ENCODE assay signal across 9 cellular contexts in genomic region chr2:17813015-17813741, GRCh38. TPM values are rescaled to one million over a fixed set of nuclear protein-coding genes. Genes with fewer than 3 reads are reported as not detected.
DNase-seq lines count a peak whose midpoint lies in the region; ATAC-seq and TF ChIP-seq lines count a peak whose summit lies in the region.
"Had no signal": no experiment of that assay in that cellular context is flagged by ENCODE, and none has a peak within 500 bp of the region (broad histone marks: within the 10 kb centered on the region; RNA-seq: fewer than 3 reads in every experiment).

No MANE protein-coding gene starts in this region.

- no peaks in the 10 kb centered on the region for H3F3A ChIP-seq in neural progenitor cell (ENCODE audit: low read depth)

- peak overlapping the region; percentile 94 for H3K27ac Mint-ChIP-seq in nephron progenitor cell
- no peak overlapping the region for H3K27ac Mint-ChIP-seq in neural progenitor cell

- TF ChIP-seq POLR2A in GM18505 (IDR thresholded peaks at IDR 0.05; ENCODE audit: borderline replicate concordance, extremely low read depth, insufficient read depth, insufficient read length), result peak; percentile 27

- no peak overlapping the region for H3K27ac ChIP-seq in neural progenitor cell

- no peaks in the 10 kb centered on the region for H3K36me3 ChIP-seq in neural progenitor cell

- peak; percentile 48 for ATAC-seq in GM18505 (IDR thresholded peaks at IDR 0.05; ENCODE audit: unreplicated experiment)
- ATAC-seq in HG02759 (IDR thresholded peaks at IDR 0.05; ENCODE audit: unreplicated experiment), result peak; percentile 52

- H3K4me3 Mint-ChIP-seq in nephron progenitor cell (no peak overlapping the region), neural progenitor cell (no peak overlapping the region)

- no peaks in the 10 kb centered on the region for H3K27me3 ChIP-seq in neural progenitor cell

- no peaks in the 10 kb centered on the region for H3K79me2 ChIP-seq in neural progenitor cell (ENCODE audit: low read depth)

- no peak for TF ChIP-seq CTCF in nephron progenitor cell (IDR thresholded peaks at IDR 0.05)
- TF ChIP-seq CTCF in neural progenitor cell (IDR thresholded peaks at IDR 0.05), result no peak

- H3K4me3 ChIP-seq in neural progenitor cell, result no peak overlapping the region

- H3K4me1 Mint-ChIP-seq in nephron progenitor cell (peaks cover 74% of the 10 kb centered on the region), neural progenitor cell (peaks cover 8% of the 10 kb centered on the region)

- DNase-seq in NOMO-1 treated with dmso at 0.1 percent for 144 hours (lab: John Stamatoyannopoulos, UW; ENCODE audit: unreplicated experiment), result peak; percentile 57
- DNase-seq in nephron progenitor cell, result no peak
- no peak for DNase-seq in iPS-NIHi7 (ENCODE audit: extremely low spot score)
- DNase-seq in midbrain (lab: John Stamatoyannopoulos, UW), result no peak
- DNase-seq in neural progenitor cell (ENCODE audit: low spot score), result no peak
- DNase-seq in NCI-H1105 (lab: John Stamatoyannopoulos, UW), result no peak

- H3K36me3 Mint-ChIP-seq in nephron progenitor cell (ENCODE audit: low read depth) (no peaks in the 10 kb centered on the region), neural progenitor cell (no peaks in the 10 kb centered on the region)

- H3K27me3 Mint-ChIP-seq in nephron progenitor cell (ENCODE audit: low read depth, poor library complexity) (peaks cover 3% of the 10 kb centered on the region), neural progenitor cell (ENCODE audit: insufficient read depth, low read depth) (peaks cover 2% of the 10 kb centered on the region)

- peaks cover 37% of the 10 kb centered on the region for H3K4me1 ChIP-seq in neural progenitor cell

- no peaks in the 10 kb centered on the region for H4K20me1 ChIP-seq in neural progenitor cell (ENCODE audit: low read depth)

- H3K9me3 Mint-ChIP-seq in nephron progenitor cell (no peaks in the 10 kb centered on the region), neural progenitor cell (no peaks in the 10 kb centered on the region)

- no peak overlapping the region for H2AFZ ChIP-seq in neural progenitor cell (replicated peaks)

- no peaks in the 10 kb centered on the region for H3K9me3 ChIP-seq in neural progenitor cell (ENCODE audit: low read depth)

- no peak overlapping the region for H3K4me2 ChIP-seq in neural progenitor cell

- H3K9ac ChIP-seq in neural progenitor cell, result no peak overlapping the region

RNA-seq across cellular contexts. Expression of gene MSGN1, which starts 3.1 kb away (rescaled TPM):
- total RNA-seq in neural progenitor cell (ENCODE audit: low replicate concordance), result not detected in 2 replicates
- total RNA-seq: dermis microvascular lymphatic vessel endothelial cell had no signal

RNA-seq across cellular contexts. Expression of gene GEN1, which starts 59.2 kb away (rescaled TPM):
- total RNA-seq in neural progenitor cell (ENCODE audit: low replicate concordance), result 42.5 and 43.5 TPM in 2 replicates

RNA-seq across cellular contexts. Expression of gene SMC6, which starts 59.6 kb away (rescaled TPM):
- 38.2 and 56.8 TPM in 2 replicates for total RNA-seq in neural progenitor cell (ENCODE audit: low replicate concordance)
